ENCODE assay signal across 8 cellular contexts in the genomic region with DNA sequence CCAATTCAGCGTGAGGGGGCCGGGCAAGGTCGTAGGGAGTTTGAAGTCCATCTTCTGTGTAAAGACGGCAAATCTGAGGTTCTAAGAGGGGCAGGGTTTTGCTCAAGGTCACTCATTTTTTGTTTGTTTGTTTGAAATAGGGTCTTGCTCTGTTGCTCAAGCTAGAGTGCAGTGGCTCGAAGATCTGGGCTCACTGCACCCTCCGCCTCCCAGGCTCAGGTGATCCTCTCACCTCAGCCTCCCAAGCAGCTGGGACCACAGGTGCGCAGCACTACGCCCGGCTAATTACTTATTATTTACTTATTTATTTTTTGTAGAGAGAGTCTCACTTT. TPM values are rescaled to one million over a fixed set of nuclear protein-coding genes. Genes with fewer than 3 reads are reported as not detected.
DNase-seq lines count a peak whose midpoint lies in the region; ATAC-seq lines count a peak whose summit lies in the region.

No MANE protein-coding gene starts in this region.

- CTCF ChIA-PET in activated naive CD4-positive, alpha-beta T cell treated with anti-CD3 and anti-CD28 coated beads, Interleukin-2, amount 10 ng/mL, durations not matched to agents 7 days and 5 days (lab: Charles Lee), result no interaction called here
- CTCF ChIA-PET in T-cell (lab: Charles Lee), result interaction anchor here in 1 of 2 donors (0.6 kb wide), 1 partner anchor 201 kb away, joined by 3 read pairs; no protein-coding TSS in a partner anchor

- H3K36me3 Mint-ChIP-seq in activated naive CD4-positive, alpha-beta T cell treated with anti-CD3 and anti-CD28 coated beads, Interleukin-2, amount 10 ng/mL, durations not matched to agents 7 days and 5 days, result peaks cover 6% of the 10 kb centered on the region
- H3K36me3 Mint-ChIP-seq in T-cell, result peaks cover 3% of the 10 kb centered on the region
- no peaks in the 10 kb centered on the region for H3K36me3 Mint-ChIP-seq in stimulated activated effector memory CD8-positive, alpha-beta T cell treated with anti-CD3 and anti-CD28 coated beads, Interleukin-12 subunit alpha, Interleukin-12 subunit beta, amount 100 ng/mL, for 72 hours

- ATAC-seq in T-cell (replicated peaks in 1 of 4) (peak in 1 of 4 experiments; percentile 9), left ventricle myocardium superior (peak; percentile 3)
- peak; percentile 6 for ATAC-seq in stimulated activated effector memory CD8-positive, alpha-beta T cell treated with anti-CD3 and anti-CD28 coated beads, Interleukin-12 subunit alpha, Interleukin-12 subunit beta, amount 100 ng/mL, for 72 hours

- peaks cover 40% of the 10 kb centered on the region for H3K4me1 Mint-ChIP-seq in activated naive CD4-positive, alpha-beta T cell treated with anti-CD3 and anti-CD28 coated beads, Interleukin-2, amount 10 ng/mL, durations not matched to agents 7 days and 5 days
- peaks cover 40 to 48% (median 40%) of the 10 kb centered on the region in 3 donors for H3K4me1 Mint-ChIP-seq in T-cell
- H3K4me1 Mint-ChIP-seq in stimulated activated effector memory CD8-positive, alpha-beta T cell treated with anti-CD3 and anti-CD28 coated beads, Interleukin-12 subunit alpha, Interleukin-12 subunit beta, amount 100 ng/mL, for 72 hours, result peaks cover 38% of the 10 kb centered on the region

- H3K27me3 Mint-ChIP-seq in activated naive CD4-positive, alpha-beta T cell treated with anti-CD3 and anti-CD28 coated beads, Interleukin-2, amount 10 ng/mL, durations not matched to agents 7 days and 5 days, result peaks cover 4% of the 10 kb centered on the region
- H3K27me3 Mint-ChIP-seq in T-cell, result no peaks in the 10 kb centered on the region

- no peaks in the 10 kb centered on the region for H3K9me3 Mint-ChIP-seq in activated naive CD4-positive, alpha-beta T cell treated with anti-CD3 and anti-CD28 coated beads, Interleukin-2, amount 10 ng/mL, durations not matched to agents 7 days and 5 days
- H3K9me3 Mint-ChIP-seq in T-cell, result no peaks in the 10 kb centered on the region
- H3K9me3 Mint-ChIP-seq in stimulated activated effector memory CD8-positive, alpha-beta T cell treated with anti-CD3 and anti-CD28 coated beads, Interleukin-12 subunit alpha, Interleukin-12 subunit beta, amount 100 ng/mL, for 72 hours, result no peaks in the 10 kb centered on the region

- peak overlapping the region; percentile 89 for H3K27ac Mint-ChIP-seq in activated naive CD4-positive, alpha-beta T cell treated with anti-CD3 and anti-CD28 coated beads, Interleukin-2, amount 10 ng/mL, durations not matched to agents 7 days and 5 days
- H3K27ac Mint-ChIP-seq in T-cell, result peak overlapping the region; percentile 95 to 98
- H3K27ac Mint-ChIP-seq in stimulated activated effector memory CD8-positive, alpha-beta T cell treated with anti-CD3 and anti-CD28 coated beads, Interleukin-12 subunit alpha, Interleukin-12 subunit beta, amount 100 ng/mL, for 72 hours, result peak overlapping the region; percentile 93

- peak overlapping the region; percentile 89 for H3K4me3 Mint-ChIP-seq in activated naive CD4-positive, alpha-beta T cell treated with anti-CD3 and anti-CD28 coated beads, Interleukin-2, amount 10 ng/mL, durations not matched to agents 7 days and 5 days
- peak overlapping the region; percentile 87 to 92 (median 87) for H3K4me3 Mint-ChIP-seq in T-cell
- peak overlapping the region; percentile 88 for H3K4me3 Mint-ChIP-seq in stimulated activated effector memory CD8-positive, alpha-beta T cell treated with anti-CD3 and anti-CD28 coated beads, Interleukin-12 subunit alpha, Interleukin-12 subunit beta, amount 100 ng/mL, for 72 hours

- POLR2A ChIA-PET in T-cell (lab: Charles Lee), result no interaction called here

- intact Hi-C loops in left ventricle myocardium superior (cut with micrococcal nuclease), result no loop called here

- DNase-seq in activated naive CD4-positive, alpha-beta T cell treated with anti-CD3 and anti-CD28 coated beads, Interleukin-2, amount 10 ng/mL, durations not matched to agents 7 days and 5 days, result no peak
- DNase-seq in activated naive CD4-positive, alpha-beta T cell treated with Interleukin-2 at 50 U/mL for 16 hours, result no peak
- DNase-seq in T-cell, result no peak
- no peak for DNase-seq in left ventricle myocardium superior
- DNase-seq in stimulated activated effector memory CD8-positive, alpha-beta T cell treated with anti-CD3 and anti-CD28 coated beads, Interleukin-12 subunit alpha, Interleukin-12 subunit beta, amount 100 ng/mL, for 72 hours (ENCODE audit: low spot score in 2 of 2), result no peak
- no peak for DNase-seq in AG08396 (ENCODE audit: low spot score)
- no peak for DNase-seq in NCI-H510A (lab: John Stamatoyannopoulos, UW)
- no peak for DNase-seq in OCI-M2 (lab: John Stamatoyannopoulos, UW; ENCODE audit: unreplicated experiment)

RNA-seq across cellular contexts. Expression of a gene that starts 0.4 kb away (rescaled TPM):
- total RNA-seq in T-cell, result 10 to 100 TPM; 41.1 to 49.5 (median 47.1) TPM
- total RNA-seq in left ventricle myocardium superior, result 30.0 TPM

RNA-seq across cellular contexts. Expression of a gene that starts 49.7 kb away (rescaled TPM):
- under 1 TPM in 1 of 5 donors, not detected in 4; 0.22 TPM for total RNA-seq in T-cell
- total RNA-seq in left ventricle myocardium superior, result not detected
